In the genomic region with DNA sequence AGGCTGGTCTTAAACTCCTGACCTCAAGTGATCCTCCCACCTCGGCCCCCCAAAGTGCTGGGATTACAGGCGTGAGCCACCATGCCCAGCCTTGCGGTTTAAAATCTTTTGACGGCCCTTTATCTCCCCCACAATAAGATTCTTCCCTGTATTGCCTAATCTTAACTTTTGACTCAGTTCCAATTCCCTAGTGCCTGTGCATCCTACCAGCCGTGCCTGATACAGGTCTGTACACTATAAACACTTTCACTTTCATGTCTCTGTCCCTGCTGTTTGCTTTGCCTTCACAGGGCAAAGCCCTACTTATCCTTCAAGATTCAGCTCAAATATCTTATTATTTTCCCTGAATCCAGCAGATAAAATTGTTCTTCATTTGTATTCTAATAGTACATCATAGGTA, we compare ENCODE assay signal across 8 cellular contexts.
A peak's percentile ranks its signal among the peaks of the same experiment; 100 is the strongest.
DNase-seq lines count a peak whose midpoint lies in the region; ATAC-seq and TF ChIP-seq lines count a peak whose summit lies in the region.

No MANE protein-coding gene starts in this region.

- DNase-seq in astrocyte of the hippocampus (ENCODE audit: low read depth, low spot score), result peak; percentile 33
- peak in 1 of 3 donors; percentile 9 for DNase-seq in mucosa of descending colon
- DNase-seq in NCI-H146 (lab: John Stamatoyannopoulos, UW), result no peak
- no peak for DNase-seq in SHP77 treated with DMSO at 0.1 percent for 48 hours (lab: John Stamatoyannopoulos, UW)
- DNase-seq in stimulated activated CD8-positive, alpha-beta memory T cell treated with anti-CD3 and anti-CD28 coated beads, Interleukin-4, amount 100 ng/mL, for 48 hours, result no peak
- no peak for DNase-seq in activated gamma-delta T cell (lab: John Stamatoyannopoulos, UW)

- H3K36me3 ChIP-seq in mucosa of descending colon (ENCODE audit: low read depth), result no peaks in the 10 kb centered on the region

- H3K4me3 ChIP-seq in mucosa of descending colon, result no peak overlapping the region

- no peaks in the 10 kb centered on the region for H3K4me1 ChIP-seq in mucosa of descending colon (ENCODE audit: low read depth)

- peak; percentile 43 for ATAC-seq in GM18858 (IDR thresholded peaks at IDR 0.05; ENCODE audit: unreplicated experiment)
- peak; percentile 57 for ATAC-seq in HG02884 (IDR thresholded peaks at IDR 0.05; ENCODE audit: unreplicated experiment)
- peak; percentile 89 for ATAC-seq in mucosa of descending colon

- intact Hi-C loops in mucosa of descending colon (cut with DNase I, micrococcal nuclease), result no loop called here

- TF ChIP-seq CTCF in mucosa of descending colon (IDR thresholded peaks at IDR 0.05), result no peak

- H3K9me3 ChIP-seq in mucosa of descending colon, result no peaks in the 10 kb centered on the region
